1 cellular context compared by ENCODE assay signal in the genomic region with DNA sequence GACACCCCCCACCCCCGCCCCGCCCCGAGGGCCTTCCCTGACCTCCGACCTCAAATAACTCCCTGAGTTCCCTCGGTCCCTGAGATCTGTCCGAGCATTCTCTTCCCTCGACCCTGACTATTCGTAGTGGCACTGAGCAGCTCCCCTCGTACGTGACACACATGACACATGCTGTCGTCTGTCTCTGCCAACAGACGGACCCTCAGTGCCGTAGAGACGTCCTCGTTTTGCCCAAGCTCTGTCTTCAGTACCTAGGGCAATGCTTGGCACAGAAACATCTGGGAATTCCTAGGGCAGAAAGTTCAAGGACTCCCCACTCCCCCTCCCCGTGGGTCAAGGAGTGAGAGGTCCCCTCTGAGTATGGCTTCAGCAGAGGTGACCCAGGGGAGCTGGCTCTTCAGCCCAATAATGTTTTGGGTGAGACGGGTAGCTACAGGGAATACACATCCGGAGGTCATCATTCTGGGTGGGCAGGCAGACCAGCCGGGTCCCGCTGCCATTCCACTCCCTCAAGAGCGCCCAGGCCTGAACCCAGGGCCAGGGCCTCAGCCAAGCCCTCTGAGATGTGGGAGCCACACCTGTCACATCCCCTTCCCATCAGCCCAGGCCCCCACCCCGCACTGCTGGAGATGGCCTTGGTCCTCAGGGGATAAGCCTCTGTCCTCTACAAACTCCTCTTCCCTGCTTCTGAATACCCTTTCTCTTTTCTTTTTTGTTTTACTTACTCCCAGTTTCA.
TF ChIP-seq lines count a peak whose summit lies in the region.

No MANE protein-coding gene starts in this region.

TF ChIP-seq in H1, 55 proteins besides CTCF, POLR2A, EP300 and RAD21:
- TF ChIP-seq SUZ12 (IDR thresholded peaks at IDR 0.05; ENCODE audit: low read length) (peak; percentile 33; the same call in 1 of the 2 replicates), SAP30 (IDR thresholded peaks at IDR 0.05; ENCODE audit: insufficient read depth, insufficient replicate concordance, low read length) (no peak)
